ENCODE assay signal across 8 cellular contexts in genomic region chr1:47710075-47711071, GRCh38.
DNase-seq lines count a peak whose midpoint lies in the region; TF ChIP-seq lines count a peak whose summit lies in the region.

No MANE protein-coding gene starts in this region.

- H3K36me3 Mint-ChIP-seq in activated naive CD4-positive, alpha-beta T cell treated with anti-CD3 and anti-CD28 coated beads, Interleukin-2, amount 10 ng/mL, durations not matched to agents 7 days and 5 days, result no peaks in the 10 kb centered on the region

- no peak overlapping the region for H3K27ac ChIP-seq in HL-60 (replicated peaks)
- H3K27ac ChIP-seq in RWPE1, result no peak overlapping the region
- H3K27ac ChIP-seq in testis, result no peak overlapping the region

- H3K27ac Mint-ChIP-seq in activated naive CD4-positive, alpha-beta T cell treated with anti-CD3 and anti-CD28 coated beads, Interleukin-2, amount 10 ng/mL, durations not matched to agents 7 days and 5 days, result no peak overlapping the region

- DNase-seq in NCI-H1436 (lab: John Stamatoyannopoulos, UW) (peak; percentile 54), NCI-H1436 treated with DMSO at 0.1 percent for 48 hours (lab: John Stamatoyannopoulos, UW) (no peak), HL-60 (ENCODE audit: low read depth in 1 of 2, low spot score in 1 of 2) (peak in 1 of 2 experiments; percentile 24), RWPE1 (ENCODE audit: low spot score) (peak; percentile 88), globus pallidus (ENCODE audit: low spot score) (peak; percentile 24), nucleus accumbens (lab: John Stamatoyannopoulos, UW) (peak in 41 of 56 donors; percentile 5 to 77 (median 36)), testis (peak; percentile 88)
- DNase-seq in activated naive CD4-positive, alpha-beta T cell treated with anti-CD3 and anti-CD28 coated beads, Interleukin-2, amount 10 ng/mL, durations not matched to agents 7 days and 5 days, result peak; percentile 77

- WGBS in testis, 2 donors, result 2 to 3% methylated on average over 51 to 59 of the region's 59 CpGs

- peaks cover 94% of the 10 kb centered on the region for H3K27me3 Mint-ChIP-seq in activated naive CD4-positive, alpha-beta T cell treated with anti-CD3 and anti-CD28 coated beads, Interleukin-2, amount 10 ng/mL, durations not matched to agents 7 days and 5 days

- no peak overlapping the region for H3K4me3 Mint-ChIP-seq in activated naive CD4-positive, alpha-beta T cell treated with anti-CD3 and anti-CD28 coated beads, Interleukin-2, amount 10 ng/mL, durations not matched to agents 7 days and 5 days

- H3K27me3 ChIP-seq in HL-60 (ENCODE audit: insufficient read depth, poor library complexity, severe bottlenecking), result peaks cover 41% of the 10 kb centered on the region
- no peaks in the 10 kb centered on the region for H3K27me3 ChIP-seq in testis

- no peaks in the 10 kb centered on the region for H3K9me3 Mint-ChIP-seq in activated naive CD4-positive, alpha-beta T cell treated with anti-CD3 and anti-CD28 coated beads, Interleukin-2, amount 10 ng/mL, durations not matched to agents 7 days and 5 days

- no peak for TF ChIP-seq POLR2A in testis (IDR thresholded peaks at IDR 0.05)

- peaks cover 8% of the 10 kb centered on the region for H3K4me1 Mint-ChIP-seq in activated naive CD4-positive, alpha-beta T cell treated with anti-CD3 and anti-CD28 coated beads, Interleukin-2, amount 10 ng/mL, durations not matched to agents 7 days and 5 days

- intact Hi-C loops in testis (cut with DNase I; ENCODE audit: low total_unique reads), result no loop called here

- TF ChIP-seq CTCF in HL-60 (IDR thresholded peaks at IDR 0.05; ENCODE audit: insufficient read depth, low read length) (peak; percentile 90), RWPE1 (conservative IDR thresholded peaks at IDR 0.05; ENCODE audit: low read depth) (peak; percentile 96), testis (IDR thresholded peaks at IDR 0.05) (peak; percentile 87 to 99 (median 92))

- CTCF ChIA-PET in RWPE1 (lab: Yijun Ruan, JAX), result interaction anchor here (0.5 to 4.9 kb wide), 34 partner anchors 10 to 1015 kb away, joined by 3 to 56 read pairs (median 3); partner anchors contain the start of gene FOXD2
- CTCF ChIA-PET in activated naive CD4-positive, alpha-beta T cell treated with anti-CD3 and anti-CD28 coated beads, Interleukin-2, amount 10 ng/mL, durations not matched to agents 7 days and 5 days (lab: Charles Lee), result interaction anchor here (0.6 to 3.6 kb wide), 20 partner anchors 8 to 531 kb away, joined by 3 to 22 read pairs (median 5); partner anchors contain the start of gene FOXD2

- POLR2A ChIA-PET in RWPE1 (lab: Yijun Ruan, JAX; ENCODE audit: low non-redundant PET), result no interaction called here

- no peaks in the 10 kb centered on the region for H3K36me3 ChIP-seq in testis (ENCODE audit: low read depth, missing control alignments)

- no peak overlapping the region for H3K4me3 ChIP-seq in HL-60 (replicated peaks; ENCODE audit: insufficient read depth, low read length)
- peak overlapping the region; percentile 25 to 48 for H3K4me3 ChIP-seq in testis

- H3K9me3 ChIP-seq in testis, result no peaks in the 10 kb centered on the region

- H3K4me1 ChIP-seq in testis, result peaks cover 15% of the 10 kb centered on the region
